Comparison of ENCODE assay signal across 1 cellular context in genomic region chr1:187680823-187681222, GRCh38.
TF ChIP-seq lines count a peak whose summit lies in the region.

No MANE protein-coding gene starts in this region.

TF ChIP-seq in H1, 55 proteins besides CTCF, POLR2A, EP300 and RAD21 (continued from another document):
- TF ChIP-seq NANOG (IDR thresholded peaks at IDR 0.05; ENCODE audit: insufficient read depth, low read depth, low read length, poor library complexity, severe bottlenecking) (no peak), JUN (IDR thresholded peaks at IDR 0.05; ENCODE audit: low read depth, low read length) (no peak), HDAC2 (IDR thresholded peaks at IDR 0.05; ENCODE audit: borderline replicate concordance in 1 of 2, low read depth in 2 of 2, low read length in 2 of 2) (no peak), SIX5 (IDR thresholded peaks at IDR 0.05; ENCODE audit: low read depth, low read length) (no peak), POLR2AphosphoS5 (IDR thresholded peaks at IDR 0.05; ENCODE audit: low read depth, low read length) (no peak), POU5F1 (IDR thresholded peaks at IDR 0.05; ENCODE audit: low read depth, low read length) (no peak), SP2 (IDR thresholded peaks at IDR 0.05; ENCODE audit: low read length) (no peak), CHD7 (IDR thresholded peaks at IDR 0.05; ENCODE audit: insufficient replicate concordance, low read length) (no peak), RXRA (IDR thresholded peaks at IDR 0.05; ENCODE audit: insufficient read depth, low read depth, low read length) (no peak), SRF (IDR thresholded peaks at IDR 0.05; ENCODE audit: low read depth, low read length) (no peak)
